Comparison of ENCODE assay signal across 7 cellular contexts in the genomic region with DNA sequence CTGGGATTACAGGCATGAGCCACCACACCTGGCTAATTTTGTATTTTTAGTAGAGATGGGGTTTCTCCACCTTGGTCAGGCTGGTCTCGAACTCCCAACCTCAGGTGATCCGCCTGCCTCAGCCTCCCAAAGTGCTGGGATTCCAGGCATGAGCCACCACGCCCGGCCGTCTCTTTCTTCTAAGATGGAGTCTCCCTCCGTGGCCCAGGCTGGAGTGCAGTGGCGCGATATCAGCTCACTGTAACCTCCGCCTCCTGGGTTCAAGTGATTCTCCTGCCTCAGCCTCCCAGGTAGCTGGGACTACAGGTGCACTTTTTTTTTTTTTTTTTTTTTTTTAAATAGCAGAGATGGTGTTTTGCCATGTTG.
DNase-seq lines count a peak whose midpoint lies in the region; ATAC-seq, FAIRE-seq and TF ChIP-seq lines count a peak whose summit lies in the region.
"Not testable (repeated sequence)": the region's sequence is repeated elsewhere in the genome, so short reads cannot be mapped to it uniquely, and the experiment has no call there.

No MANE protein-coding gene starts in this region.

- not testable (repeated sequence) for H3K27me3 Mint-ChIP-seq in Caco-2 (ENCODE audit: insufficient read depth, unreplicated experiment); nephron progenitor cell (ENCODE audit: low read depth, poor library complexity)

- not testable (repeated sequence) for H3K36me3 Mint-ChIP-seq in Caco-2 (ENCODE audit: insufficient read depth, unreplicated experiment); nephron progenitor cell (ENCODE audit: low read depth)

- not testable (repeated sequence) for H3K9ac ChIP-seq in kidney (ENCODE audit: low read length in 2 of 2)

- WGBS in body of pancreas, 2 donors = 87 to 96% methylated on average over 9 of the region's 9 CpGs
- 97% methylated on average over 9 of the region's 9 CpGs for WGBS in esophagus muscularis mucosa
- WGBS in testis, 2 donors = 92 to 98% methylated on average over 9 of the region's 9 CpGs

- intact Hi-C loops in Caco-2 (cut with micrococcal nuclease; ENCODE audit: unreplicated experiment); body of pancreas (cut with DNase I); esophagus muscularis mucosa (cut with DNase I); kidney (cut with DNase I); sciatic nerve (cut with DNase I); testis (cut with DNase I; ENCODE audit: low total_unique reads): not testable (repeated sequence)

- not testable (repeated sequence) for H3K9me3 ChIP-seq in Caco-2; body of pancreas; esophagus muscularis mucosa; kidney (ENCODE audit: control insufficient read depth in 1 of 2, low read length in 2 of 2); testis

- peak overlapping the region; percentile 52 for H3K4me3 Mint-ChIP-seq in Caco-2 (ENCODE audit: unreplicated experiment)
- H3K4me3 Mint-ChIP-seq in nephron progenitor cell = peak overlapping the region; percentile 65

- H3K4me1 ChIP-seq in Caco-2 (peaks cover 32% of the 10 kb centered on the region), body of pancreas (peaks cover 42% of the 10 kb centered on the region), esophagus muscularis mucosa (peaks cover 8 to 18% (median 14%) of the 10 kb centered on the region in 4 donors), testis (peaks cover 15% of the 10 kb centered on the region)
- not testable (repeated sequence) for H3K4me1 ChIP-seq in kidney (ENCODE audit: control insufficient read depth in 1 of 2, insufficient read depth in 1 of 2, low read depth in 1 of 2, low read length in 2 of 2)

- TF ChIP-seq POLR2A in body of pancreas (IDR thresholded peaks at IDR 0.05); esophagus muscularis mucosa (IDR thresholded peaks at IDR 0.05; ENCODE audit: low read depth); testis (IDR thresholded peaks at IDR 0.05): not testable (repeated sequence)

- H3K4me1 Mint-ChIP-seq in Caco-2 (ENCODE audit: low read depth, unreplicated experiment) (peaks cover 34% of the 10 kb centered on the region), nephron progenitor cell (peaks cover 47% of the 10 kb centered on the region)

- H3K27ac ChIP-seq in body of pancreas (peak overlapping the region; percentile 73 to 94 (median 84)), esophagus muscularis mucosa (replicated peaks in 1 of 4) (peak overlapping the region; percentile 57 to 66 (median 57)), testis (peak overlapping the region; percentile 79 to 84)
- H3K27ac ChIP-seq in kidney (ENCODE audit: low read depth in 2 of 2, low read length in 2 of 2) = not testable (repeated sequence)

- POLR2A ChIA-PET in Caco-2 (lab: Charles Lee) = interaction anchor here (1.2 to 2.3 kb wide), 2 partner anchors 11 to 113 kb away, joined by 3 to 15 read pairs; a partner anchor contains a TSS

- CTCF ChIA-PET in Caco-2 (lab: Charles Lee) = interaction anchor here (0.6 to 0.7 kb wide), 2 partner anchors 11 to 25 kb away, joined by 3 to 6 read pairs; no protein-coding TSS in a partner anchor

- not testable (repeated sequence) for TF ChIP-seq EP300 in esophagus muscularis mucosa (IDR thresholded peaks at IDR 0.05)

- H3K27me3 ChIP-seq in Caco-2 (replicated peaks; ENCODE audit: control insufficient read depth, insufficient read depth, low read length); body of pancreas; esophagus muscularis mucosa; testis: not testable (repeated sequence)

- H3K9me3 Mint-ChIP-seq in Caco-2 (ENCODE audit: unreplicated experiment) (peaks cover 14% of the 10 kb centered on the region), nephron progenitor cell (peaks cover 13% of the 10 kb centered on the region)

- H3K36me3 ChIP-seq in Caco-2 (ENCODE audit: control insufficient read depth, insufficient read depth, low read length); body of pancreas (replicated peaks in 1 of 2; ENCODE audit: insufficient read depth in 1 of 2, low read depth in 2 of 2); esophagus muscularis mucosa; kidney (ENCODE audit: control insufficient read depth in 1 of 2, insufficient read depth in 2 of 2, low read length in 2 of 2); testis (ENCODE audit: low read depth, missing control alignments): not testable (repeated sequence)

- not testable (repeated sequence) for DNase-seq in Caco-2; body of pancreas; esophagus muscularis mucosa (ENCODE audit: extremely low spot score); nephron progenitor cell; testis
- DNase-seq in kidney = peak; percentile 22
- peak; percentile 36 for DNase-seq in sciatic nerve (ENCODE audit: low spot score)

- not testable (repeated sequence) for H3K4me3 ChIP-seq in Caco-2 (ENCODE audit: low read depth, low read length); body of pancreas; esophagus muscularis mucosa; kidney (ENCODE audit: low read length in 2 of 2); testis

- H3K27ac Mint-ChIP-seq in Caco-2 (ENCODE audit: unreplicated experiment) = peak overlapping the region; percentile 46
- H3K27ac Mint-ChIP-seq in nephron progenitor cell = peak overlapping the region; percentile 92

- BruUV-seq in Caco-2 (replicated peaks; lab: Mats Ljungman, UMichigan) = not testable (repeated sequence)

- FAIRE-seq in kidney (lab: Jason Lieb, UNC) = not testable (repeated sequence)

- ATAC-seq in body of pancreas, sciatic nerve: not testable (repeated sequence)

- not testable (repeated sequence) for TF ChIP-seq CTCF in Caco-2 (IDR thresholded peaks at IDR 0.05; ENCODE audit: insufficient read depth in 1 of 2, low read depth in 1 of 2, low read length in 1 of 2, severe bottlenecking in 1 of 2, unreplicated experiment in 1 of 2); body of pancreas (IDR thresholded peaks at IDR 0.05); esophagus muscularis mucosa (IDR thresholded peaks at IDR 0.05); kidney (IDR thresholded peaks at IDR 0.05; ENCODE audit: borderline replicate concordance, extremely low read depth, insufficient read depth); nephron progenitor cell (IDR thresholded peaks at IDR 0.05); testis (IDR thresholded peaks at IDR 0.05)
